In the genomic region with DNA sequence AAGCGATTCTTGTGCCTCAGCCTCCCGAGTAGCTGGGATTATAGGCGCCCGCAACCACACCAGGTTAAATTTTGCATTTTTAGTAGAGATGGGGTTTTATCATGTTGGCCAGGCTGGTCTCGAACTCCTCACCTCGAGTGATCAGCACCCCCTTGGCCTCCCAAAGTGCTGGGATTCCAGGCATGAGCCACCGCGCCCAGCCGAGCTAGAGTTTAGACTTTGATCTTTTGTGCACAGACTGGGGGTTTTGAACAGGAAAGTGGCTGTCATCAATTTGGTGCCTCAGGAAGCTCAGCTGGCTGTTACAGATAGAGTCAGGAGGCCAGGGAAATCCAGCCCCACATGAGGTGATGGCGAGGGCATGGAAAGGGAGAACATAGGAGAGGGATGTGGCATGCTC, we compare ENCODE assay signal across 2 cellular contexts.
A peak's percentile ranks its signal among the peaks of the same experiment; 100 is the strongest.
TF ChIP-seq lines count a peak whose summit lies in the region.

No MANE protein-coding gene starts in this region.

TF ChIP-seq in H1, 55 proteins besides CTCF, POLR2A, EP300 and RAD21:
- TF ChIP-seq HDAC6 (IDR thresholded peaks at IDR 0.05; ENCODE audit: low read depth, low read length): no peak
- no peak for TF ChIP-seq CTBP2 (IDR thresholded peaks at IDR 0.05; ENCODE audit: borderline replicate concordance, insufficient read depth, insufficient read length, low read length)
- no peak for TF ChIP-seq RXRA (IDR thresholded peaks at IDR 0.05; ENCODE audit: insufficient read depth, low read depth, low read length)
- TF ChIP-seq CEBPB (IDR thresholded peaks at IDR 0.05; ENCODE audit: low read depth, low read length): no peak
- no peak for TF ChIP-seq RBBP5 (IDR thresholded peaks at IDR 0.05; ENCODE audit: borderline replicate concordance, low read depth, low read length)
- no peak for TF ChIP-seq JUND (IDR thresholded peaks at IDR 0.05; ENCODE audit: low read length)
- TF ChIP-seq SUZ12 (IDR thresholded peaks at IDR 0.05; ENCODE audit: low read length): no peak
- TF ChIP-seq SIRT6 (IDR thresholded peaks at IDR 0.05; ENCODE audit: low read length): no peak
- TF ChIP-seq, protein P1, sequence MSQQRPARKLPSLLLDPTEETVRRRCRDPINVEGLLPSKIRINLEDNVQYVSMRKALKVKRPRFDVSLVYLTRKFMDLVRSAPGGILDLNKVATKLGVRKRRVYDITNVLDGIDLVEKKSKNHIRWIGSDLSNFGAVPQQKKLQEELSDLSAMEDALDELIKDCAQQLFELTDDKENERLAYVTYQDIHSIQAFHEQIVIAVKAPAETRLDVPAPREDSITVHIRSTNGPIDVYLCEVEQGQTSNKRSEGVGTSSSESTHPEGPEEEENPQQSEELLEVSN (IDR thresholded peaks at IDR 0.05): no peak

TF ChIP-seq in HepG2, 621 proteins besides CTCF, POLR2A, EP300 and RAD21 (continues in another document):
- no peak for TF ChIP-seq SMC3 (IDR thresholded peaks at IDR 0.05; ENCODE audit: low read length)
- TF ChIP-seq, protein P2, sequence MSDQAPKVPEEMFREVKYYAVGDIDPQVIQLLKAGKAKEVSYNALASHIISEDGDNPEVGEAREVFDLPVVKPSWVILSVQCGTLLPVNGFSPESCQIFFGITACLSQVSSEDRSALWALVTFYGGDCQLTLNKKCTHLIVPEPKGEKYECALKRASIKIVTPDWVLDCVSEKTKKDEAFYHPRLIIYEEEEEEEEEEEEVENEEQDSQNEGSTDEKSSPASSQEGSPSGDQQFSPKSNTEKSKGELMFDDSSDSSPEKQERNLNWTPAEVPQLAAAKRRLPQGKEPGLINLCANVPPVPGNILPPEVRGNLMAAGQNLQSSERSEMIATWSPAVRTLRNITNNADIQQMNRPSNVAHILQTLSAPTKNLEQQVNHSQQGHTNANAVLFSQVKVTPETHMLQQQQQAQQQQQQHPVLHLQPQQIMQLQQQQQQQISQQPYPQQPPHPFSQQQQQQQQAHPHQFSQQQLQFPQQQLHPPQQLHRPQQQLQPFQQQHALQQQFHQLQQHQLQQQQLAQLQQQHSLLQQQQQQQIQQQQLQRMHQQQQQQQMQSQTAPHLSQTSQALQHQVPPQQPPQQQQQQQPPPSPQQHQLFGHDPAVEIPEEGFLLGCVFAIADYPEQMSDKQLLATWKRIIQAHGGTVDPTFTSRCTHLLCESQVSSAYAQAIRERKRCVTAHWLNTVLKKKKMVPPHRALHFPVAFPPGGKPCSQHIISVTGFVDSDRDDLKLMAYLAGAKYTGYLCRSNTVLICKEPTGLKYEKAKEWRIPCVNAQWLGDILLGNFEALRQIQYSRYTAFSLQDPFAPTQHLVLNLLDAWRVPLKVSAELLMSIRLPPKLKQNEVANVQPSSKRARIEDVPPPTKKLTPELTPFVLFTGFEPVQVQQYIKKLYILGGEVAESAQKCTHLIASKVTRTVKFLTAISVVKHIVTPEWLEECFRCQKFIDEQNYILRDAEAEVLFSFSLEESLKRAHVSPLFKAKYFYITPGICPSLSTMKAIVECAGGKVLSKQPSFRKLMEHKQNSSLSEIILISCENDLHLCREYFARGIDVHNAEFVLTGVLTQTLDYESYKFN (CRISPR knock-in tag; conservative IDR thresholded peaks at IDR 0.05): peak; percentile 61
- TF ChIP-seq SNAPC2 (CRISPR knock-in tag; IDR thresholded peaks at IDR 0.05): no peak
- no peak for TF ChIP-seq ZNF335 (CRISPR knock-in tag; IDR thresholded peaks at IDR 0.05)
- 0 out of 2 replicates have a peak, but pooled peaks have one; percentile 15 for TF ChIP-seq RCOR2 (CRISPR knock-in tag; IDR thresholded peaks at IDR 0.05)
- no peak for TF ChIP-seq ZNF772 (CRISPR knock-in tag; IDR thresholded peaks at IDR 0.05)
- peak; percentile 68 for TF ChIP-seq HNF4A (CRISPR knock-in tag; IDR thresholded peaks at IDR 0.05)
- TF ChIP-seq, protein P3, sequence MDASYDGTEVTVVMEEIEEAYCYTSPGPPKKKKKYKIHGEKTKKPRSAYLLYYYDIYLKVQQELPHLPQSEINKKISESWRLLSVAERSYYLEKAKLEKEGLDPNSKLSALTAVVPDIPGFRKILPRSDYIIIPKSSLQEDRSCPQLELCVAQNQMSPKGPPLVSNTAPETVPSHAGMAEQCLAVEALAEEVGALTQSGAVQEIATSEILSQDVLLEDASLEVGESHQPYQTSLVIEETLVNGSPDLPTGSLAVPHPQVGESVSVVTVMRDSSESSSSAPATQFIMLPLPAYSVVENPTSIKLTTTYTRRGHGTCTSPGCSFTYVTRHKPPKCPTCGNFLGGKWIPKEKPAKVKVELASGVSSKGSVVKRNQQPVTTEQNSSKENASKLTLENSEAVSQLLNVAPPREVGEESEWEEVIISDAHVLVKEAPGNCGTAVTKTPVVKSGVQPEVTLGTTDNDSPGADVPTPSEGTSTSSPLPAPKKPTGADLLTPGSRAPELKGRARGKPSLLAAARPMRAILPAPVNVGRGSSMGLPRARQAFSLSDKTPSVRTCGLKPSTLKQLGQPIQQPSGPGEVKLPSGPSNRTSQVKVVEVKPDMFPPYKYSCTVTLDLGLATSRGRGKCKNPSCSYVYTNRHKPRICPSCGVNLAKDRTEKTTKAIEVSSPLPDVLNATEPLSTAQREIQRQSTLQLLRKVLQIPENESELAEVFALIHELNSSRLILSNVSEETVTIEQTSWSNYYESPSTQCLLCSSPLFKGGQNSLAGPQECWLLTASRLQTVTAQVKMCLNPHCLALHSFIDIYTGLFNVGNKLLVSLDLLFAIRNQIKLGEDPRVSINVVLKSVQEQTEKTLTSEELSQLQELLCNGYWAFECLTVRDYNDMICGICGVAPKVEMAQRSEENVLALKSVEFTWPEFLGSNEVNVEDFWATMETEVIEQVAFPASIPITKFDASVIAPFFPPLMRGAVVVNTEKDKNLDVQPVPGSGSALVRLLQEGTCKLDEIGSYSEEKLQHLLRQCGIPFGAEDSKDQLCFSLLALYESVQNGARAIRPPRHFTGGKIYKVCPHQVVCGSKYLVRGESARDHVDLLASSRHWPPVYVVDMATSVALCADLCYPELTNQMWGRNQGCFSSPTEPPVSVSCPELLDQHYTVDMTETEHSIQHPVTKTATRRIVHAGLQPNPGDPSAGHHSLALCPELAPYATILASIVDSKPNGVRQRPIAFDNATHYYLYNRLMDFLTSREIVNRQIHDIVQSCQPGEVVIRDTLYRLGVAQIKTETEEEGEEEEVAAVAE (CRISPR knock-in tag; IDR thresholded peaks at IDR 0.05; ENCODE audit: borderline replicate concordance): no peak
- no peak for TF ChIP-seq NKX3-1 (CRISPR knock-in tag; IDR thresholded peaks at IDR 0.05)
- TF ChIP-seq ZBTB1 (CRISPR knock-in tag; IDR thresholded peaks at IDR 0.05; ENCODE audit: borderline replicate concordance): no peak
- no peak for TF ChIP-seq AGO2 (optimal IDR thresholded peaks at IDR 0.05; ENCODE audit: low read depth, low read length)
- TF ChIP-seq ARHGAP35 (CRISPR knock-in tag; IDR thresholded peaks at IDR 0.05; ENCODE audit: borderline replicate concordance): no peak
- 0 out of 2 replicates have a peak, but pooled peaks have one; percentile 32 for TF ChIP-seq SAP130 (CRISPR knock-in tag; IDR thresholded peaks at IDR 0.05; ENCODE audit: low read depth)
- TF ChIP-seq, protein P4, sequence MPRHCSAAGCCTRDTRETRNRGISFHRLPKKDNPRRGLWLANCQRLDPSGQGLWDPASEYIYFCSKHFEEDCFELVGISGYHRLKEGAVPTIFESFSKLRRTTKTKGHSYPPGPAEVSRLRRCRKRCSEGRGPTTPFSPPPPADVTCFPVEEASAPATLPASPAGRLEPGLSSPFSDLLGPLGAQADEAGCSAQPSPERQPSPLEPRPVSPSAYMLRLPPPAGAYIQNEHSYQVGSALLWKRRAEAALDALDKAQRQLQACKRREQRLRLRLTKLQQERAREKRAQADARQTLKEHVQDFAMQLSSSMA (CRISPR knock-in tag; IDR thresholded peaks at IDR 0.05): no peak
- TF ChIP-seq, protein P5, sequence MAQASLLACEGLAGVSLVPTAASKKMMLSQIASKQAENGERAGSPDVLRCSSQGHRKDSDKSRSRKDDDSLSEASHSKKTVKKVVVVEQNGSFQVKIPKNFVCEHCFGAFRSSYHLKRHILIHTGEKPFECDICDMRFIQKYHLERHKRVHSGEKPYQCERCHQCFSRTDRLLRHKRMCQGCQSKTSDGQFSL (CRISPR knock-in tag; IDR thresholded peaks at IDR 0.05): no peak
- no peak for TF ChIP-seq ZNF121 (CRISPR knock-in tag; IDR thresholded peaks at IDR 0.05)
- TF ChIP-seq, protein P6, sequence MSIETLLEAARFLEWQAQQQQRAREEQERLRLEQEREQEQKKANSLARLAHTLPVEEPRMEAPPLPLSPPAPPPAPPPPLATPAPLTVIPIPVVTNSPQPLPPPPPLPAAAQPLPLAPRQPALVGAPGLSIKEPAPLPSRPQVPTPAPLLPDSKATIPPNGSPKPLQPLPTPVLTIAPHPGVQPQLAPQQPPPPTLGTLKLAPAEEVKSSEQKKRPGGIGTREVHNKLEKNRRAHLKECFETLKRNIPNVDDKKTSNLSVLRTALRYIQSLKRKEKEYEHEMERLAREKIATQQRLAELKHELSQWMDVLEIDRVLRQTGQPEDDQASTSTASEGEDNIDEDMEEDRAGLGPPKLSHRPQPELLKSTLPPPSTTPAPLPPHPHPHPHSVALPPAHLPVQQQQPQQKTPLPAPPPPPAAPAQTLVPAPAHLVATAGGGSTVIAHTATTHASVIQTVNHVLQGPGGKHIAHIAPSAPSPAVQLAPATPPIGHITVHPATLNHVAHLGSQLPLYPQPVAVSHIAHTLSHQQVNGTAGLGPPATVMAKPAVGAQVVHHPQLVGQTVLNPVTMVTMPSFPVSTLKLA (IDR thresholded peaks at IDR 0.05): no peak
- no peak for TF ChIP-seq ZNF549 (CRISPR knock-in tag; IDR thresholded peaks at IDR 0.05)
- no peak for TF ChIP-seq ZNF17 (CRISPR knock-in tag; IDR thresholded peaks at IDR 0.05)
- TF ChIP-seq, protein P7, sequence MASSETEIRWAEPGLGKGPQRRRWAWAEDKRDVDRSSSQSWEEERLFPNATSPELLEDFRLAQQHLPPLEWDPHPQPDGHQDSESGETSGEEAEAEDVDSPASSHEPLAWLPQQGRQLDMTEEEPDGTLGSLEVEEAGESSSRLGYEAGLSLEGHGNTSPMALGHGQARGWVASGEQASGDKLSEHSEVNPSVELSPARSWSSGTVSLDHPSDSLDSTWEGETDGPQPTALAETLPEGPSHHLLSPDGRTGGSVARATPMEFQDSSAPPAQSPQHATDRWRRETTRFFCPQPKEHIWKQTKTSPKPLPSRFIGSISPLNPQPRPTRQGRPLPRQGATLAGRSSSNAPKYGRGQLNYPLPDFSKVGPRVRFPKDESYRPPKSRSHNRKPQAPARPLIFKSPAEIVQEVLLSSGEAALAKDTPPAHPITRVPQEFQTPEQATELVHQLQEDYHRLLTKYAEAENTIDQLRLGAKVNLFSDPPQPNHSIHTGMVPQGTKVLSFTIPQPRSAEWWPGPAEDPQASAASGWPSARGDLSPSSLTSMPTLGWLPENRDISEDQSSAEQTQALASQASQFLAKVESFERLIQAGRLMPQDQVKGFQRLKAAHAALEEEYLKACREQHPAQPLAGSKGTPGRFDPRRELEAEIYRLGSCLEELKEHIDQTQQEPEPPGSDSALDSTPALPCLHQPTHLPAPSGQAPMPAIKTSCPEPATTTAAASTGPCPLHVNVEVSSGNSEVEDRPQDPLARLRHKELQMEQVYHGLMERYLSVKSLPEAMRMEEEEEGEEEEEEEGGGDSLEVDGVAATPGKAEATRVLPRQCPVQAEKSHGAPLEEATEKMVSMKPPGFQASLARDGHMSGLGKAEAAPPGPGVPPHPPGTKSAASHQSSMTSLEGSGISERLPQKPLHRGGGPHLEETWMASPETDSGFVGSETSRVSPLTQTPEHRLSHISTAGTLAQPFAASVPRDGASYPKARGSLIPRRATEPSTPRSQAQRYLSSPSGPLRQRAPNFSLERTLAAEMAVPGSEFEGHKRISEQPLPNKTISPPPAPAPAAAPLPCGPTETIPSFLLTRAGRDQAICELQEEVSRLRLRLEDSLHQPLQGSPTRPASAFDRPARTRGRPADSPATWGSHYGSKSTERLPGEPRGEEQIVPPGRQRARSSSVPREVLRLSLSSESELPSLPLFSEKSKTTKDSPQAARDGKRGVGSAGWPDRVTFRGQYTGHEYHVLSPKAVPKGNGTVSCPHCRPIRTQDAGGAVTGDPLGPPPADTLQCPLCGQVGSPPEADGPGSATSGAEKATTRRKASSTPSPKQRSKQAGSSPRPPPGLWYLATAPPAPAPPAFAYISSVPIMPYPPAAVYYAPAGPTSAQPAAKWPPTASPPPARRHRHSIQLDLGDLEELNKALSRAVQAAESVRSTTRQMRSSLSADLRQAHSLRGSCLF (CRISPR knock-in tag; IDR thresholded peaks at IDR 0.05; ENCODE audit: borderline replicate concordance): no peak
- TF ChIP-seq TGIF2 (CRISPR knock-in tag; IDR thresholded peaks at IDR 0.05): no peak
- TF ChIP-seq, protein P8, sequence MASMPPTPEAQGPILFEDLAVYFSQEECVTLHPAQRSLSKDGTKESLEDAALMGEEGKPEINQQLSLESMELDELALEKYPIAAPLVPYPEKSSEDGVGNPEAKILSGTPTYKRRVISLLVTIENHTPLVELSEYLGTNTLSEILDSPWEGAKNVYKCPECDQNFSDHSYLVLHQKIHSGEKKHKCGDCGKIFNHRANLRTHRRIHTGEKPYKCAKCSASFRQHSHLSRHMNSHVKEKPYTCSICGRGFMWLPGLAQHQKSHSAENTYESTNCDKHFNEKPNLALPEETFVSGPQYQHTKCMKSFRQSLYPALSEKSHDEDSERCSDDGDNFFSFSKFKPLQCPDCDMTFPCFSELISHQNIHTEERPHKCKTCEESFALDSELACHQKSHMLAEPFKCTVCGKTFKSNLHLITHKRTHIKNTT (CRISPR knock-in tag; IDR thresholded peaks at IDR 0.05): no peak
- no peak for TF ChIP-seq NBN (conservative IDR thresholded peaks at IDR 0.05)
- peak; percentile 37 for TF ChIP-seq TEAD3 (CRISPR knock-in tag; optimal IDR thresholded peaks at IDR 0.05; ENCODE audit: borderline replicate concordance)
- no peak for TF ChIP-seq TEAD2 (CRISPR knock-in tag; IDR thresholded peaks at IDR 0.05)
- TF ChIP-seq, protein P9, sequence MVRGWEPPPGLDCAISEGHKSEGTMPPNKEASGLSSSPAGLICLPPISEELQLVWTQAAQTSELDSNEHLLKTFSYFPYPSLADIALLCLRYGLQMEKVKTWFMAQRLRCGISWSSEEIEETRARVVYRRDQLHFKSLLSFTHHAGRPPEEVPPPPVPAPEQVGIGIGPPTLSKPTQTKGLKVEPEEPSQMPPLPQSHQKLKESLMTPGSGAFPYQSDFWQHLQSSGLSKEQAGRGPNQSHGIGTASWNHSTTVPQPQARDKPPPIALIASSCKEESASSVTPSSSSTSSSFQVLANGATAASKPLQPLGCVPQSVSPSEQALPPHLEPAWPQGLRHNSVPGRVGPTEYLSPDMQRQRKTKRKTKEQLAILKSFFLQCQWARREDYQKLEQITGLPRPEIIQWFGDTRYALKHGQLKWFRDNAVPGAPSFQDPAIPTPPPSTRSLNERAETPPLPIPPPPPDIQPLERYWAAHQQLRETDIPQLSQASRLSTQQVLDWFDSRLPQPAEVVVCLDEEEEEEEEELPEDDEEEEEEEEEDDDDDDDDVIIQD (CRISPR knock-in tag; IDR thresholded peaks at IDR 0.05; ENCODE audit: low read depth): no peak
- no peak for TF ChIP-seq KLF12 (CRISPR knock-in tag; IDR thresholded peaks at IDR 0.05; ENCODE audit: borderline replicate concordance)
- TF ChIP-seq PRPF4 (IDR thresholded peaks at IDR 0.05; ENCODE audit: low read depth, low read length, poor library complexity, severe bottlenecking): no peak
- no peak for TF ChIP-seq ZNF879 (CRISPR knock-in tag; IDR thresholded peaks at IDR 0.05)
- TF ChIP-seq ZNF619 (CRISPR knock-in tag; IDR thresholded peaks at IDR 0.05): no peak
- TF ChIP-seq ZMYM3 (CRISPR knock-in tag; IDR thresholded peaks at IDR 0.05): peak; percentile 34; the same call in 1 of the 2 replicates
